ENCODE assay signal across 8 cellular contexts in the genomic region with DNA sequence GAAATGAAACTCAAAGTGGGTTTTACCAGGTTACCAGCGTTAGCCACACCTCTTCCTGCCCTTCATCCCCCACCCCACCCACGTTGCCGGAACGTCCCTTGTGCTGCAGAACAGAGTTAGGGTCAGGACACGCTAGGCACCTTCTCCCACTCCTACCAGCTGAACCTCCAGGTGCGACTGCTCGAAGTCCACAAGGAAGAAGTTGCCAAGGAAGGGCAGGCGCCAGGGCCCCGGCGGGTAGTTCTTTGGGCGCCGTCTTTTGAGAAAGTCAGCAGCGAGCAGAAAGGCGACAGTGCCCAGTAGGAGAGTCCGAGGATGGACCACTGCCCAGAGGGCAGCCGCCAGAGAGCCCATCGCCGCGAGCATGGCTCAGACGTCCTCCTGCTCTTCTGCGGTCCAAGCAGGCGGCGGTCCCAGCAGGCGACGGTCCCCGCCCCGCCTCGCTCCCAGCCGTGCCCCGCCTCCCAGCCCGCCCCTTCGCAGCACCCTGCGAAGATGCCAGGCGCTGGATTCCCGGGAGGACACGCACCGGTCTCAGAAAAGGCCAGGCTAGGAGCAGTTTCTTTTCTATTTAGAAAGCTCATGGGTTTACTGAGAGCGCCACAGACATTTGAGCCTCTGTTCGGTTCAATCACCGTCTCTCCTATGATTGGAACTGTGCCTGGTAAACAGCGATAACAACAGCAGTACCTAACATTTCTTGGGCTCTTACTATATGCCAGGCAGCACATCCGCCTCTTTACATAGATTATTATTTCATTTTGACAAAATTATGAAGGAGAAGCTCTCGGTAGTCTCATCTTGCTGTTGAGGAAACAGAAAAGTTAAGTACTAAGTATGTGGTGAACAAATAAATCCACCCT. TPM values are rescaled to one million over a fixed set of nuclear protein-coding genes. Genes with fewer than 3 reads are reported as not detected.
DNase-seq lines count a peak whose midpoint lies in the region; ATAC-seq and TF ChIP-seq lines count a peak whose summit lies in the region.

A gene with protein sequence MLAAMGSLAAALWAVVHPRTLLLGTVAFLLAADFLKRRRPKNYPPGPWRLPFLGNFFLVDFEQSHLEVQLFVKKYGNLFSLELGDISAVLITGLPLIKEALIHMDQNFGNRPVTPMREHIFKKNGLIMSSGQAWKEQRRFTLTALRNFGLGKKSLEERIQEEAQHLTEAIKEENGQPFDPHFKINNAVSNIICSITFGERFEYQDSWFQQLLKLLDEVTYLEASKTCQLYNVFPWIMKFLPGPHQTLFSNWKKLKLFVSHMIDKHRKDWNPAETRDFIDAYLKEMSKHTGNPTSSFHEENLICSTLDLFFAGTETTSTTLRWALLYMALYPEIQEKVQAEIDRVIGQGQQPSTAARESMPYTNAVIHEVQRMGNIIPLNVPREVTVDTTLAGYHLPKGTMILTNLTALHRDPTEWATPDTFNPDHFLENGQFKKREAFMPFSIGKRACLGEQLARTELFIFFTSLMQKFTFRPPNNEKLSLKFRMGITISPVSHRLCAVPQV (minus strand): TSS at position 393 of the 863 bp plus-strand sequence. CDS start 27 bp downstream, at position 366.

- TF ChIP-seq POLR2A in GM18526 (IDR thresholded peaks at IDR 0.05; ENCODE audit: extremely low read depth, insufficient read length): peak; percentile 52

- no peaks in the 10 kb centered on the region for H3K36me3 Mint-ChIP-seq in osteocyte (ENCODE audit: unreplicated experiment)

- peaks cover 36% of the 10 kb centered on the region for H3K27me3 ChIP-seq in NT2/D1 (ENCODE audit: insufficient read depth, insufficient read length)

- H3K36me3 ChIP-seq in NT2/D1 (ENCODE audit: insufficient read depth, insufficient read length, low read length): no peaks in the 10 kb centered on the region

- H3K4me3 Mint-ChIP-seq in osteocyte (ENCODE audit: unreplicated experiment): peak within 1 kb of the TSS; percentile 63

- no peak within 1 kb of the TSS for H3K27ac Mint-ChIP-seq in osteocyte (ENCODE audit: unreplicated experiment)

- peaks cover 75% of the 10 kb centered on the region for H3K27me3 Mint-ChIP-seq in osteocyte (ENCODE audit: unreplicated experiment)

- intact Hi-C loops in Right ventricle myocardium superior (cut with DNase I): no loop called here

- peaks cover 22% of the 10 kb centered on the region for H3K9me3 Mint-ChIP-seq in osteocyte (ENCODE audit: unreplicated experiment)

- H3K4me3 ChIP-seq in NT2/D1 (ENCODE audit: insufficient read length, low read depth): peak within 1 kb of the TSS; percentile 45

- peak within 1 kb of the TSS; percentile 4 for H3K9ac ChIP-seq in NT2/D1 (ENCODE audit: insufficient read length, low read depth)

- ATAC-seq in HG03066 (IDR thresholded peaks at IDR 0.05; ENCODE audit: low read depth, unreplicated experiment) (peak; percentile 58), Right ventricle myocardium superior (ENCODE audit: poor library complexity) (peak; percentile 99)

- no peaks in the 10 kb centered on the region for H3K4me1 ChIP-seq in NT2/D1 (ENCODE audit: insufficient read depth, insufficient read length)

- peaks cover 22% of the 10 kb centered on the region for H3K9me3 ChIP-seq in NT2/D1 (ENCODE audit: insufficient read depth, low read length)

- peaks cover 8% of the 10 kb centered on the region for H3K4me1 Mint-ChIP-seq in osteocyte (ENCODE audit: unreplicated experiment)

- TF ChIP-seq CTCF in osteocyte (IDR thresholded peaks at IDR 0.05): no peak

- DNase-seq in NT2/D1 (ENCODE audit: low read depth, low spot score): peak; percentile 18
- DNase-seq in activated naive CD4-positive, alpha-beta T cell (lab: John Stamatoyannopoulos, UW): peak in 3 of 4 experiments; percentile 7 to 30 (median 10)
- peak; percentile 77 for DNase-seq in Right ventricle myocardium superior
- DNase-seq in osteocyte (ENCODE audit: extremely low spot score, unreplicated experiment): no peak
- DNase-seq in ureter (ENCODE audit: low spot score): peak; percentile 58
- no peak for DNase-seq in dedifferentiated amniotic fluid mesenchymal stem cell (ENCODE audit: extremely low spot score)

RNA-seq across cellular contexts. Expression of the gene that starts here (rescaled TPM):
- total RNA-seq in Right ventricle myocardium superior (50.6 TPM), osteocyte (0.13 TPM in 1 of 2 replicates, not detected in the other), ureter (20.4 TPM)

Comparison
In these comparisons a context has a peak if more than half of its experiments do, and no peak if none do; other contexts are left out.
1. RNA of the gene that starts here (total RNA-seq): 50.6 TPM in Right ventricle myocardium superior (single experiment) and 20.4 TPM in ureter (single experiment); 0.13 TPM in osteocyte; every median in the first group is over 10 times any median in the second.
2. DNase-seq: peak in NT2/D1 (single experiment), activated naive CD4-positive, alpha-beta T cell (3 of 4), Right ventricle myocardium superior (single experiment) and ureter (single experiment); none in osteocyte (single experiment) and dedifferentiated amniotic fluid mesenchymal stem cell (single experiment).